ENCODE assay signal across 1 cellular context in genomic region chr5:1930501-1930879, GRCh38.
TF ChIP-seq lines count a peak whose summit lies in the region.

No MANE protein-coding gene starts in this region.

TF ChIP-seq in GM23338, 12 proteins besides CTCF, POLR2A, EP300 and RAD21 (continued from another document):
- TF ChIP-seq ZNF462 (CRISPR knock-in tag; IDR thresholded peaks at IDR 0.05): no peak
- TF ChIP-seq REST (IDR thresholded peaks at IDR 0.05; ENCODE audit: unreplicated experiment): no peak
- no peak for TF ChIP-seq ETS1 (IDR thresholded peaks at IDR 0.05)
- TF ChIP-seq STAT1 (IDR thresholded peaks at IDR 0.05; ENCODE audit: unreplicated experiment): no peak
